ENCODE assay signal across 5 cellular contexts in genomic region chr21:9679029-9679428, GRCh38.
DNase-seq lines count a peak whose midpoint lies in the region; ATAC-seq and TF ChIP-seq lines count a peak whose summit lies in the region.
"Not testable (repeated sequence)": the region's sequence is repeated elsewhere in the genome, so short reads cannot be mapped to it uniquely, and the experiment has no call there.

No MANE protein-coding gene starts in this region.

- not testable (repeated sequence) for TF ChIP-seq EP300 in esophagus muscularis mucosa (IDR thresholded peaks at IDR 0.05)

- H3K36me3 Mint-ChIP-seq in central memory CD8-positive, alpha-beta T cell (ENCODE audit: insufficient read depth); osteocyte (ENCODE audit: unreplicated experiment): not testable (repeated sequence)

- not testable (repeated sequence) for H3K4me1 ChIP-seq in esophagus muscularis mucosa, spleen, upper lobe of right lung

- H3K4me1 Mint-ChIP-seq in central memory CD8-positive, alpha-beta T cell; osteocyte (ENCODE audit: unreplicated experiment): not testable (repeated sequence)

- intact Hi-C loops in esophagus muscularis mucosa (cut with DNase I); spleen (cut with DNase I; ENCODE audit: low total_unique reads); upper lobe of right lung (cut with DNase I): not testable (repeated sequence)

- WGBS in esophagus muscularis mucosa: no CpG with 5 or more reads among the region's 18 CpGs
- 42 to 70% (median 68%) methylated on average over 4 to 7 of the region's 18 CpGs; no CpG with 5 or more reads in 2 of the 5 donors for WGBS in spleen, 5 donors

- not testable (repeated sequence) for H3K27ac Mint-ChIP-seq in central memory CD8-positive, alpha-beta T cell (ENCODE audit: low read depth); osteocyte (ENCODE audit: unreplicated experiment)

- H3K27ac ChIP-seq in esophagus muscularis mucosa (replicated peaks in 1 of 4); spleen; upper lobe of right lung: not testable (repeated sequence)

- H3K9me3 ChIP-seq in esophagus muscularis mucosa, spleen, upper lobe of right lung: not testable (repeated sequence)

- not testable (repeated sequence) for TF ChIP-seq CTCF in esophagus muscularis mucosa (IDR thresholded peaks at IDR 0.05); osteocyte (IDR thresholded peaks at IDR 0.05); spleen (IDR thresholded peaks at IDR 0.05 in 8 of 11, conservative IDR thresholded peaks at IDR 0.05 in 3 of 11); upper lobe of right lung (IDR thresholded peaks at IDR 0.05)

- TF ChIP-seq POLR2A in esophagus muscularis mucosa (IDR thresholded peaks at IDR 0.05; ENCODE audit: low read depth); spleen (IDR thresholded peaks at IDR 0.05): not testable (repeated sequence)

- peak; percentile 28 for ATAC-seq in central memory CD8-positive, alpha-beta T cell (replicated peaks; ENCODE audit: extremely low read depth, poor library complexity, severe bottlenecking)
- ATAC-seq in upper lobe of right lung: peak; percentile 24

- H3K27me3 Mint-ChIP-seq in central memory CD8-positive, alpha-beta T cell; osteocyte (ENCODE audit: unreplicated experiment): not testable (repeated sequence)

- not testable (repeated sequence) for DNase-seq in central memory CD8-positive, alpha-beta T cell (ENCODE audit: low spot score in 2 of 2); upper lobe of right lung
- DNase-seq in esophagus muscularis mucosa (ENCODE audit: extremely low spot score): peak; percentile 26
- peak; percentile 84 for DNase-seq in osteocyte (ENCODE audit: extremely low spot score, unreplicated experiment)
- DNase-seq in spleen: peak; percentile 48

- H3K27me3 ChIP-seq in esophagus muscularis mucosa; spleen (replicated peaks in 1 of 7); upper lobe of right lung: not testable (repeated sequence)

- H3K36me3 ChIP-seq in esophagus muscularis mucosa, spleen, upper lobe of right lung: not testable (repeated sequence)

- not testable (repeated sequence) for H3K9me3 Mint-ChIP-seq in central memory CD8-positive, alpha-beta T cell; osteocyte (ENCODE audit: unreplicated experiment)

- H3K4me3 Mint-ChIP-seq in central memory CD8-positive, alpha-beta T cell; osteocyte (ENCODE audit: unreplicated experiment): not testable (repeated sequence)

- H3K4me3 ChIP-seq in esophagus muscularis mucosa, spleen, upper lobe of right lung: not testable (repeated sequence)
